16 cellular contexts compared by ENCODE assay signal in genomic region chr17:73958453-73958852, GRCh38.
DNase-seq lines count a peak whose midpoint lies in the region; TF ChIP-seq lines count a peak whose summit lies in the region.
"Had no signal": no experiment of that assay in that cellular context is flagged by ENCODE, and none has a peak within 500 bp of the region (broad histone marks: within the 10 kb centered on the region; RNA-seq: fewer than 3 reads in every experiment).

No MANE protein-coding gene starts in this region.

- no peak overlapping the region for H2AFZ ChIP-seq in neural progenitor cell (replicated peaks)
- H2AFZ ChIP-seq: GM23338 had no signal

- H3K27ac Mint-ChIP-seq in neural progenitor cell = peak overlapping the region; percentile 31
- H3K27ac Mint-ChIP-seq: GM23338, HFFc6 had no signal

- peaks cover 11% of the 10 kb centered on the region for H3K9me3 Mint-ChIP-seq in neural progenitor cell

- no peak overlapping the region for H3K4me3 ChIP-seq in coronary artery
- H3K4me3 ChIP-seq in neural progenitor cell = no peak overlapping the region
- H3K4me3 ChIP-seq in left ventricle myocardium inferior = no peak overlapping the region
- H3K4me3 ChIP-seq: GM23338, HAP-1 had no signal

- TF ChIP-seq CTCF in coronary artery (IDR thresholded peaks at IDR 0.05) (no peak), neural progenitor cell (IDR thresholded peaks at IDR 0.05) (no peak), left ventricle myocardium inferior (IDR thresholded peaks at IDR 0.05; ENCODE audit: borderline replicate concordance) (no peak)

- no peaks in the 10 kb centered on the region for H3K4me1 ChIP-seq in neural progenitor cell
- H3K4me1 ChIP-seq in left ventricle myocardium inferior = no peaks in the 10 kb centered on the region
- H3K4me1 ChIP-seq: HAP-1 had no signal

- peaks cover 5% of the 10 kb centered on the region for H3K4me1 Mint-ChIP-seq in neural progenitor cell

- H3K27ac ChIP-seq in coronary artery (no peak overlapping the region), neural progenitor cell (no peak overlapping the region), left ventricle myocardium inferior (replicated peaks) (no peak overlapping the region)

- no peak overlapping the region for H3K9ac ChIP-seq in neural progenitor cell

- intact Hi-C loops in left ventricle myocardium inferior (cut with micrococcal nuclease) = no loop called here

- peaks cover 2% of the 10 kb centered on the region for H3K27me3 Mint-ChIP-seq in neural progenitor cell (ENCODE audit: insufficient read depth, low read depth)

- DNase-seq in coronary artery (ENCODE audit: low spot score) = peak; percentile 28
- DNase-seq in islet precursor cell = peak; percentile 29
- no peak for DNase-seq in neural progenitor cell (ENCODE audit: low spot score)
- DNase-seq in activated naive CD4-positive, alpha-beta T cell treated with Interleukin-2 at 50 U/mL for 16 hours = no peak
- no peak for DNase-seq in SW480 (ENCODE audit: low spot score)
- DNase-seq in left ventricle myocardium inferior = no peak
- DNase-seq: C1 segment of cervical spinal cord; Calu3; CD4-positive, alpha-beta memory T cell; COR-L47; DMS53; DMS79 treated with DMSO at 0.1 percent for 48 hours; GF-D8; HFFc6 had no signal

- no peaks in the 10 kb centered on the region for H3K9me3 ChIP-seq in neural progenitor cell (ENCODE audit: low read depth)
- peaks cover 6% of the 10 kb centered on the region for H3K9me3 ChIP-seq in left ventricle myocardium inferior (replicated peaks)
- H3K9me3 ChIP-seq: HAP-1 had no signal

- no peaks in the 10 kb centered on the region for H3K79me2 ChIP-seq in neural progenitor cell (ENCODE audit: low read depth)

- H3K27me3 ChIP-seq in neural progenitor cell (no peaks in the 10 kb centered on the region), left ventricle myocardium inferior (ENCODE audit: low read depth) (peaks cover 15% of the 10 kb centered on the region)

- H4K20me1 ChIP-seq in neural progenitor cell (ENCODE audit: low read depth) = no peaks in the 10 kb centered on the region

- H3K36me3 Mint-ChIP-seq in neural progenitor cell = peaks cover 4% of the 10 kb centered on the region

- H3K4me3 Mint-ChIP-seq in neural progenitor cell = no peak overlapping the region
- H3K4me3 Mint-ChIP-seq: CD4-positive, alpha-beta memory T cell; GM23338; HFFc6 had no signal

- H3F3A ChIP-seq in neural progenitor cell (ENCODE audit: low read depth) = peaks cover 17% of the 10 kb centered on the region

- no peak overlapping the region for H3K4me2 ChIP-seq in neural progenitor cell
- H3K4me2 ChIP-seq: GM23338 had no signal

- H3K36me3 ChIP-seq in neural progenitor cell = no peaks in the 10 kb centered on the region
- no peaks in the 10 kb centered on the region for H3K36me3 ChIP-seq in left ventricle myocardium inferior
- H3K36me3 ChIP-seq: HAP-1 had no signal

Comparison
In these comparisons a context has a peak if more than half of its experiments do, and no peak if none do; other contexts are left out.
1. DNase-seq: peak in coronary artery (single experiment) and islet precursor cell (single experiment); none in neural progenitor cell (single experiment), activated naive CD4-positive, alpha-beta T cell treated with Interleukin-2 at 50 U/mL for 16 hours (single experiment), SW480 (single experiment) and left ventricle myocardium inferior (single experiment).